In genomic region chr16:78984887-78985464, GRCh38 we compare ENCODE assay signal across 20 cellular contexts.
DNase-seq lines count a peak whose midpoint lies in the region; ATAC-seq, FAIRE-seq and TF ChIP-seq lines count a peak whose summit lies in the region.
"Had no signal": no experiment of that assay in that cellular context is flagged by ENCODE, and none has a peak within 500 bp of the region (broad histone marks: within the 10 kb centered on the region; RNA-seq: fewer than 3 reads in every experiment).

No MANE protein-coding gene starts in this region.

- H3K27me3 ChIP-seq in SK-N-SH (ENCODE audit: insufficient read depth) (no peaks in the 10 kb centered on the region), heart left ventricle (no peaks in the 10 kb centered on the region), smooth muscle cell (ENCODE audit: low read depth) (peaks cover 46% of the 10 kb centered on the region)
- H3K27me3 ChIP-seq: BLaER1 treated with 17β-estradiol and CSF1 and Interleukin-3, amounts not matched to agents 10 nM and 100 nM; cardiac muscle cell had no signal

- H3K4me3 Mint-ChIP-seq in glutamatergic neuron (ENCODE audit: unreplicated experiment), result no peak overlapping the region
- H3K4me3 Mint-ChIP-seq: WTC11 had no signal

- 7% methylated on average over 10 of the region's 12 CpGs for WGBS in SK-N-SH (ENCODE audit: low lambda C conversion rate)
- 10 to 16% (median 15%) methylated on average over 12 of the region's 12 CpGs for WGBS in heart left ventricle, 4 donors
- WGBS in mesodermal cell (ENCODE audit: insufficient coverage in 2 of 2), 2 experiments, result 78 to 83% methylated on average over 12 of the region's 12 CpGs
- WGBS in smooth muscle cell (ENCODE audit: low lambda C conversion rate), result 20% methylated on average over 12 of the region's 12 CpGs

- H3K36me3 ChIP-seq in SK-N-SH (replicated peaks in 1 of 2; ENCODE audit: control insufficient read depth in 1 of 2, insufficient read depth in 2 of 2, low read length in 1 of 2) (no peaks in the 10 kb centered on the region), heart left ventricle (no peaks in the 10 kb centered on the region), mesodermal cell (ENCODE audit: control insufficient read depth, insufficient read depth, low read length) (no peaks in the 10 kb centered on the region), smooth muscle cell (ENCODE audit: low read depth) (no peaks in the 10 kb centered on the region)
- H3K36me3 ChIP-seq: BLaER1 treated with 17β-estradiol and CSF1 and Interleukin-3, amounts not matched to agents 10 nM and 100 nM; cardiac muscle cell had no signal

- H3K9me3 Mint-ChIP-seq in glutamatergic neuron (ENCODE audit: unreplicated experiment), result peaks cover 4% of the 10 kb centered on the region
- H3K9me3 Mint-ChIP-seq: WTC11 had no signal

- no peak for TF ChIP-seq RAD21 in SK-N-SH (IDR thresholded peaks at IDR 0.05; ENCODE audit: low read length)

- no peak for FAIRE-seq in GM19239 (lab: Jason Lieb, UNC)
- FAIRE-seq: H1, keratinocyte had no signal

- no peaks in the 10 kb centered on the region for H3K36me3 Mint-ChIP-seq in glutamatergic neuron (ENCODE audit: unreplicated experiment)
- H3K36me3 Mint-ChIP-seq: WTC11 had no signal

- H4K20me1 ChIP-seq in SK-N-SH (ENCODE audit: insufficient read depth), result no peaks in the 10 kb centered on the region
- H4K20me1 ChIP-seq in smooth muscle cell (ENCODE audit: low read depth), result no peaks in the 10 kb centered on the region
- H4K20me1 ChIP-seq: BLaER1 treated with 17β-estradiol and CSF1 and Interleukin-3, amounts not matched to agents 10 nM and 100 nM had no signal

- H3K4me1 Mint-ChIP-seq in glutamatergic neuron (ENCODE audit: low read depth, unreplicated experiment), result peaks cover 10% of the 10 kb centered on the region

- H3K27ac ChIP-seq in SK-N-SH (ENCODE audit: low read depth in 2 of 2, low read length in 1 of 2) (peak overlapping the region in 1 of 2 experiments; percentile 6; a peak in 1 of 4 replicates), heart left ventricle (peak overlapping the region in 1 of 12 donors; percentile 1), mesodermal cell (ENCODE audit: low read depth, low read length, severe bottlenecking) (peak overlapping the region; percentile 37), smooth muscle cell (ENCODE audit: low read depth) (no peak overlapping the region)
- H3K27ac ChIP-seq: BLaER1 treated with 17β-estradiol and CSF1 and Interleukin-3, amounts not matched to agents 10 nM and 100 nM; cardiac muscle cell; RWPE1 had no signal

- H3K9me3 ChIP-seq in SK-N-SH (no peaks in the 10 kb centered on the region), heart left ventricle (peaks cover 0 to 12% (median 0%) of the 10 kb centered on the region in 12 donors), mesodermal cell (ENCODE audit: control insufficient read depth, low read length) (no peaks in the 10 kb centered on the region), smooth muscle cell (replicated peaks; ENCODE audit: low read depth) (no peaks in the 10 kb centered on the region)

- intact Hi-C loops in heart left ventricle (cut with DNase I), result no loop called here

- H3K79me2 ChIP-seq in SK-N-SH (ENCODE audit: insufficient read depth) (no peaks in the 10 kb centered on the region), smooth muscle cell (ENCODE audit: low read depth) (no peaks in the 10 kb centered on the region)

- POLR2A ChIA-PET in SK-N-SH (lab: Yijun Ruan, JAX), result no interaction called here

- TF ChIP-seq EP300 in SK-N-SH (IDR thresholded peaks at IDR 0.05; ENCODE audit: borderline replicate concordance in 1 of 2, low read depth in 1 of 2, low read length in 1 of 2), result 0 out of 4 replicates have a peak, but pooled peaks of 1 of the 2 experiments have one; percentile 16

- H3K4me2 ChIP-seq in SK-N-SH (no peak overlapping the region), smooth muscle cell (peak overlapping the region; percentile 13)
- H3K4me2 ChIP-seq: BLaER1 treated with 17β-estradiol and CSF1 and Interleukin-3, amounts not matched to agents 10 nM and 100 nM had no signal

- TF ChIP-seq POLR2A in heart left ventricle (IDR thresholded peaks at IDR 0.05), result no peak

- H3K9me2 ChIP-seq in SK-N-SH, result no peaks in the 10 kb centered on the region

- no peak overlapping the region for H3K9ac ChIP-seq in SK-N-SH
- H3K9ac ChIP-seq in smooth muscle cell (ENCODE audit: low read depth), result no peak overlapping the region
- H3K9ac ChIP-seq: BLaER1 treated with 17β-estradiol and CSF1 and Interleukin-3, amounts not matched to agents 10 nM and 100 nM had no signal

- CTCF ChIA-PET in SK-N-SH (lab: Yijun Ruan, JAX), result no interaction called here

- TF ChIP-seq CTCF in SK-N-SH (IDR thresholded peaks at IDR 0.05) (no peak), heart left ventricle (IDR thresholded peaks at IDR 0.05) (no peak), smooth muscle cell (IDR thresholded peaks at IDR 0.05; ENCODE audit: borderline replicate concordance, insufficient read depth, poor library complexity, severe bottlenecking) (no peak), glutamatergic neuron (IDR thresholded peaks at IDR 0.05; ENCODE audit: partially characterized antibody, unreplicated experiment) (no peak)

- H3K4me3 ChIP-seq in SK-N-SH (ENCODE audit: low read depth in 2 of 2, low read length in 1 of 2), result peak overlapping the region in 1 of 2 experiments; percentile 4; a peak in 1 of 4 replicates
- peak overlapping the region in 5 of 12 donors; percentile 1 to 29 (median 9) for H3K4me3 ChIP-seq in heart left ventricle
- no peak overlapping the region for H3K4me3 ChIP-seq in mesodermal cell (ENCODE audit: extremely low read depth, insufficient read depth, low read length, poor library complexity, severe bottlenecking)
- no peak overlapping the region for H3K4me3 ChIP-seq in smooth muscle cell
- H3K4me3 ChIP-seq: BLaER1 treated with 17β-estradiol and CSF1 and Interleukin-3, amounts not matched to agents 10 nM and 100 nM; cardiac muscle cell had no signal

- H3K27me3 Mint-ChIP-seq in glutamatergic neuron (ENCODE audit: unreplicated experiment), result no peaks in the 10 kb centered on the region

- H3F3A ChIP-seq in SK-N-SH (replicated peaks; ENCODE audit: insufficient read depth) (no peaks in the 10 kb centered on the region), smooth muscle cell (ENCODE audit: low read depth) (peaks cover 4% of the 10 kb centered on the region)

- H3K4me1 ChIP-seq in SK-N-SH (ENCODE audit: control insufficient read depth in 1 of 2, insufficient read depth in 2 of 2, low read depth in 1 of 2, low read length in 1 of 2) (peaks cover 0 to 9% of the 10 kb centered on the region in 2 experiments; a peak in 1 of 4 replicates), heart left ventricle (peaks cover 0 to 18% (median 5%) of the 10 kb centered on the region in 12 donors), mesodermal cell (ENCODE audit: control insufficient read depth, insufficient read depth, low read length, poor library complexity, severe bottlenecking) (peaks cover 6% of the 10 kb centered on the region), smooth muscle cell (ENCODE audit: low read depth) (no peaks in the 10 kb centered on the region)

- ATAC-seq in SK-N-SH treated with all-trans-retinoic acid at 6 μM for 48 hours (no peak; the same call in 2 of the 3 replicates), heart left ventricle (peak; percentile 84 to 93 (median 92)), HG03432 (IDR thresholded peaks at IDR 0.05; ENCODE audit: unreplicated experiment) (no peak)
- ATAC-seq: stimulated activated naive CD8-positive, alpha-beta T cell treated with anti-CD3 and anti-CD28 coated beads, Interleukin-15, Interleukin-2, amounts not matched to agents 100 U/mL and 50 U/mL, for 24 hours; WTC11 had no signal

- H3K27ac Mint-ChIP-seq in glutamatergic neuron (ENCODE audit: unreplicated experiment), result no peak overlapping the region
- H3K27ac Mint-ChIP-seq: WTC11 had no signal

- H2AFZ ChIP-seq in SK-N-SH (ENCODE audit: low read depth), result no peak overlapping the region
- H2AFZ ChIP-seq in smooth muscle cell (ENCODE audit: low read depth), result peak overlapping the region; percentile 4

- DNase-seq in SK-N-SH (peak; percentile 68), heart left ventricle (peak in 3 of 5 donors; percentile 52 to 73 (median 62)), smooth muscle cell (lab: John Stamatoyannopoulos, UW; ENCODE audit: unreplicated experiment) (no peak), glutamatergic neuron (no peak), GM19239 (ENCODE audit: insufficient read length, low spot score) (no peak)
- DNase-seq: DMS 273 treated with DMSO at 0.1 percent for 48 hours; effector CD4-positive, alpha-beta T cell; NCI-H1417 treated with DMSO at 0.1 percent for 48 hours; NCI-H2227 treated with DMSO at 0.1 percent for 48 hours; NK-92 treated with Interleukin-12 subunit alpha and Interleukin-12 subunit beta, amount 100 ng/mL, for 24 hours; stimulated activated naive CD8-positive, alpha-beta T cell treated with anti-CD3 and anti-CD28 coated beads, Interleukin-15, Interleukin-2, amounts not matched to agents 100 U/mL and 50 U/mL, for 24 hours had no signal

TF ChIP-seq in SK-N-SH, 30 proteins besides CTCF, POLR2A, EP300 and RAD21 (continues in another document):
- TF ChIP-seq GATA2 (CRISPR knock-in tag; IDR thresholded peaks at IDR 0.05) (peak; percentile 27), MAX (IDR thresholded peaks at IDR 0.05; ENCODE audit: low read depth) (no peak), POLR2AphosphoS5 (IDR thresholded peaks at IDR 0.05; ENCODE audit: low read depth, low read length) (no peak)

TF ChIP-seq in SK-N-SH treated with all-trans-retinoic acid at 6 μM for 48 hours, 23 proteins besides CTCF, POLR2A, EP300 and RAD21 (continues in another document):
- TF ChIP-seq ZC3H10 (CRISPR knock-in tag; IDR thresholded peaks at IDR 0.05) (no peak), ZFP3 (CRISPR knock-in tag; IDR thresholded peaks at IDR 0.05) (no peak), RARB (CRISPR knock-in tag; IDR thresholded peaks at IDR 0.05) (no peak), BACH2 (CRISPR knock-in tag; IDR thresholded peaks at IDR 0.05; ENCODE audit: borderline replicate concordance) (no peak), POU6F1 (CRISPR knock-in tag; IDR thresholded peaks at IDR 0.05; ENCODE audit: borderline replicate concordance, low read depth) (no peak), ZFP30 (CRISPR knock-in tag; IDR thresholded peaks at IDR 0.05) (no peak), TCF4 (CRISPR knock-in tag; IDR thresholded peaks at IDR 0.05; ENCODE audit: borderline replicate concordance) (no peak), ZNF565 (CRISPR knock-in tag; conservative IDR thresholded peaks at IDR 0.05; ENCODE audit: low read depth) (no peak)

Comparison
In these comparisons a context has a peak if more than half of its experiments do, and no peak if none do; other contexts are left out.
1. DNase-seq: peak in SK-N-SH (single experiment) and heart left ventricle (3 of 5); none in smooth muscle cell (single experiment), glutamatergic neuron (single experiment) and GM19239 (single experiment).
2. ATAC-seq: peak in heart left ventricle (4 of 4); none in SK-N-SH treated with all-trans-retinoic acid at 6 μM for 48 hours (single experiment) and HG03432 (single experiment).